In the genomic region with DNA sequence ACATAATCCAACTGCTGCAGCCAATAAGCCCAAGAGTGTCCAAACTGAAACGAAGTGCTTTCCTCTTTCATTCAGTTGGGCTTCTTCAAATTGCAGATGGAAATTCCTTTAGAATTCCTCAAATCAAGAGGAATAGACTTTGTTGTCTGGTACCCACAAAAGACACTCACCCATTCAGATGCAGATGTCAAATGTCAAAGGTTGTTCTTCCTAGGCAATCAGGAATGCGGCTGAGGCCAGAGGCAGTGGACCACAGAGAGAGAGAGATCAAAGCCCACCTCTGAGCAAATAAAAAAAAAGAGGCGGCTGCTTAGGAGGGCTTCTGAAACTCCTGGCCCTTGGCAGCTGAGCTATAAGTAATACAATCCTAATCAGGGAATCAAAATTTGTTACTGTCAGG, we compare ENCODE assay signal across 21 cellular contexts.
DNase-seq lines count a peak whose midpoint lies in the region; ATAC-seq and TF ChIP-seq lines count a peak whose summit lies in the region.
"Had no signal": no experiment of that assay in that cellular context is flagged by ENCODE, and none has a peak within 500 bp of the region (broad histone marks: within the 10 kb centered on the region; RNA-seq: fewer than 3 reads in every experiment).

No MANE protein-coding gene starts in this region.

- no peak overlapping the region for H2AFZ ChIP-seq in PC-3 (ENCODE audit: low read length)

- no peaks in the 10 kb centered on the region for H3K9me2 ChIP-seq in PC-3 (replicated peaks; ENCODE audit: low read length)

- H3F3A ChIP-seq in PC-3 (ENCODE audit: low read length, unreplicated experiment) = no peaks in the 10 kb centered on the region

- TF ChIP-seq CTCF in PC-3 (conservative IDR thresholded peaks at IDR 0.05; ENCODE audit: low read depth, low read length) = no peak

- in situ Hi-C loops in HAP-1 (cut with MboI; ENCODE audit: low sequenced_read_pairs) = no loop called here

- no peaks in the 10 kb centered on the region for H3K36me3 ChIP-seq in HAP-1 (replicated peaks)
- H3K36me3 ChIP-seq in iPS-18a (ENCODE audit: control insufficient read depth, low read depth, low read length) = no peaks in the 10 kb centered on the region
- no peaks in the 10 kb centered on the region for H3K36me3 ChIP-seq in MG63
- H3K36me3 ChIP-seq in PC-3 (ENCODE audit: low read depth, low read length) = no peaks in the 10 kb centered on the region
- H3K36me3 ChIP-seq: BE2C, SJCRH30 had no signal

- H3K79me2 ChIP-seq in PC-3 (ENCODE audit: low read length) = no peaks in the 10 kb centered on the region

- CTCF ChIA-PET in PC-3 (lab: Charles Lee) = no interaction called here

- peaks cover 7% of the 10 kb centered on the region; the same call in 1 of the 2 replicates for H3K4me1 ChIP-seq in HAP-1
- peaks cover 15% of the 10 kb centered on the region for H3K4me1 ChIP-seq in iPS-18a (ENCODE audit: control insufficient read depth, low read depth, low read length)
- no peaks in the 10 kb centered on the region for H3K4me1 ChIP-seq in PC-3 (ENCODE audit: insufficient read depth, low read length)
- H3K4me1 ChIP-seq: BE2C, SJCRH30 had no signal

- intact Hi-C loops in PC-3 (cut with micrococcal nuclease) = no loop called here

- POLR2A ChIA-PET in PC-3 (lab: Charles Lee; ENCODE audit: unreplicated experiment) = no interaction called here

- no peaks in the 10 kb centered on the region for H4K20me1 ChIP-seq in PC-3 (ENCODE audit: low read length)

- H3K4me3 ChIP-seq in HAP-1 (no peak overlapping the region), iPS-18a (ENCODE audit: low read length) (peak overlapping the region; percentile 29), MG63 (no peak overlapping the region), PC-3 (ENCODE audit: low read length) (no peak overlapping the region)
- H3K4me3 ChIP-seq: GM12878, SJCRH30 had no signal

- no TSS peak for BruUV-seq in PC-3 (replicated peaks; lab: Mats Ljungman, UMichigan)

- H3K4me2 ChIP-seq in PC-3 (ENCODE audit: low read length) = no peak overlapping the region

- H3K27me3 ChIP-seq in HAP-1 (ENCODE audit: low read depth) (no peaks in the 10 kb centered on the region), iPS-18a (ENCODE audit: control insufficient read depth, insufficient read depth, low read length) (no peaks in the 10 kb centered on the region), MG63 (no peaks in the 10 kb centered on the region), PC-3 (ENCODE audit: low read length) (no peaks in the 10 kb centered on the region)
- H3K27me3 ChIP-seq: BE2C, SJCRH30 had no signal

- H3K9me3 ChIP-seq in HAP-1 = no peaks in the 10 kb centered on the region
- H3K9me3 ChIP-seq in iPS-18a (ENCODE audit: control insufficient read depth, low read depth, low read length) = no peaks in the 10 kb centered on the region
- H3K9me3 ChIP-seq in MG63 = no peaks in the 10 kb centered on the region; the same call in 1 of the 2 replicates
- no peaks in the 10 kb centered on the region for H3K9me3 ChIP-seq in PC-3 (ENCODE audit: low read length)
- H3K9me3 ChIP-seq: BE2C, SJCRH30 had no signal

- no peak overlapping the region for H3K9ac ChIP-seq in iPS-18a (ENCODE audit: low read length)
- H3K9ac ChIP-seq in PC-3 (ENCODE audit: low read length) = no peak overlapping the region

- H3K27ac ChIP-seq in iPS-18a (ENCODE audit: low read length) = peak overlapping the region; percentile 61
- H3K27ac ChIP-seq in PC-3 (ENCODE audit: low read length) = no peak overlapping the region
- H3K27ac ChIP-seq: SJCRH30 had no signal

- ATAC-seq in HG02610 (IDR thresholded peaks at IDR 0.05; ENCODE audit: unreplicated experiment) (no peak), PC-3 (no peak)
- ATAC-seq: GM12878 had no signal

- peak; percentile 29 to 38 for DNase-seq in HAP-1 (ENCODE audit: low spot score in 2 of 2)
- DNase-seq in ecto neural progenitor cell (ENCODE audit: low spot score) = peak; percentile 70
- no peak for DNase-seq in stimulated activated CD4-positive, alpha-beta T cell treated with anti-CD3 and anti-CD28 coated beads, Interleukin-15, amount 100 ng/mL, for 24 hours
- no peak for DNase-seq in MG63
- DNase-seq in PC-3 = no peak
- DNase-seq: BE2C; CD4-positive, CD25-positive, alpha-beta regulatory T cell; EL; HFFc6; Kasumi-1; NCI-H1417; NCI-H1694 treated with DMSO at 0.1 percent for 48 hours; NCI-H2081 treated with DMSO at 0.1 percent for 48 hours; NCI-H2171 treated with DMSO at 0.1 percent for 48 hours; NCI-H524 treated with DMSO at 0.1 percent for 48 hours; NCI-H82; SJCRH30; T-helper 1 cell had no signal

Comparison
In these comparisons a context has a peak if more than half of its experiments do, and no peak if none do; other contexts are left out.
1. DNase-seq: peak in HAP-1 (2 of 2) and ecto neural progenitor cell (single experiment); none in stimulated activated CD4-positive, alpha-beta T cell treated with anti-CD3 and anti-CD28 coated beads, Interleukin-15, amount 100 ng/mL, for 24 hours (single experiment), MG63 (single experiment) and PC-3 (single experiment).